ENCODE assay signal across 15 cellular contexts in the genomic region with DNA sequence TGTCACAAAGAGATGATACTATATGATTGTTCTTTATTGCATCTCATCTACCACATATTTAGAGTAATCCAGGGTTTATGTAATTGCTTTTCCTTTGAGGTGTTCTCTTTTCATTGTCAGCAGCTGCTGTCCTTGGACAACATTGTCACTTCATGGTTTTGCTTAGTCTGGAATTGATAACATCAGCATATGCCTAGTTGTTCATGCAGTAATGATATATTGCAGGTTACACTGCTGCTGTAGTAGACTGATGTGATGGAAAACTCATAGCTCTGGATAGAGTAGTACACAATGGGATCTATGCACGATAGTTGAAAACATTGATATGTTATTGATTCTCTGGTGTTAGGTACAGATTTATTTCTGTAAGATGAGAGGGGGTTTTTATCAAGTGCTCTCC. TPM values are rescaled to one million over a fixed set of nuclear protein-coding genes. Genes with fewer than 3 reads are reported as not detected.
"Had no signal": no experiment of that assay in that cellular context is flagged by ENCODE, and none has a peak within 500 bp of the region (broad histone marks: within the 10 kb centered on the region; RNA-seq: fewer than 3 reads in every experiment).

No MANE protein-coding gene starts in this region.

- H3K9me3 ChIP-seq: heart left ventricle, right atrium auricular region, tibial artery, vagina had no signal

- H3K27ac ChIP-seq: dorsolateral prefrontal cortex, heart left ventricle, right atrium auricular region, tibial artery, vagina had no signal

- H3K4me3 ChIP-seq: dorsolateral prefrontal cortex, heart left ventricle, lung, right atrium auricular region, skin epidermis, tibial artery, vagina had no signal

- H3K4me1 ChIP-seq: heart left ventricle, right atrium auricular region, tibial artery, vagina had no signal

- DNase-seq: activated gamma-delta T cell treated with Interleukin-2 at 50 U/mL for 16 hours; activated T-cell treated with anti-CD3 and anti-CD28 coated beads, Interleukin-2, amount 50 U/mL, for 1 hour; aorta; dorsolateral prefrontal cortex; heart left ventricle; left colon; naive thymus-derived CD4-positive, alpha-beta T cell; tibial artery had no signal

- ATAC-seq: heart left ventricle; left colon; naive thymus-derived CD4-positive, alpha-beta T cell had no signal

- H3K36me3 ChIP-seq: heart left ventricle, right atrium auricular region, tibial artery, vagina had no signal

- H3K27me3 ChIP-seq: dorsolateral prefrontal cortex, heart left ventricle, right atrium auricular region, tibial artery, vagina had no signal

- H3K27me3 Mint-ChIP-seq: naive thymus-derived CD4-positive, alpha-beta T cell had no signal

- FAIRE-seq: bronchial epithelial cell, endometrium, frontal cortex had no signal

RNA-seq across cellular contexts. Expression of gene NEIL3, which starts 13.7 kb away (rescaled TPM):
- polyA plus RNA-seq: naive thymus-derived CD4-positive, alpha-beta T cell had no signal
